ENCODE assay signal across 9 cellular contexts in the genomic region with DNA sequence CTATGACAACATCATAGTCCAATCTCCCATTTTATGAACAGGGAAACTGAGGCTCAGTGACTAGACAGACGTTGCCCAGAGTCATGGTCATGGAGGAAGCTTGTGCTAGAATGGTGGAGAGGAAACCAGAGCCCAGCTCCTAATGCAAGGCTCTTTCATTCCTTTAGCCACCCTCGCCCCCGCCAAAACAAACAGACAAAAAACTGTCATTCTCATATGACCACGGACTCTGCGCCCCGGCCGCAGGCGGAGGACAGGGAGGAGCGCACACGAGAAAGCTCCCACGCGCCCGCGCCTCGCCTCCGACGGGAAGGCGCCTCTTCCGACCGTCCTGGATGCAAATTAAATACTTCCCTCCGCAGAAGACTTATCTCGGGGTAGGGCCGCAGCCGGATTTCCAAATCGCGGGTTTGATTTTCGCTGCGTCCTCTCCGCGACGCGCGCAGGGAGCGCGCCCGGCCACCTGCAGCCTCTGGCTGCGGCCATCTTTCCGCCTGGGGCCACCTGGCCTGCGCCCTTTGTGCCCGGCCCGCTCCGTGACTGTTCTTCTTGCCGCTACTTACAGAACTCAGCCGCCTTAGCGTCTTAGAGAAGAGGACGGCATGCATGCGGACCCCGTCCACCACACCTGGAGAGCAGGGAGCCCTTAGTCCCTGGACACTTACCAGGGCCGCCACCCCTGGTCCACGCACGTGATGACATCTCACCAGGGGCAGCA. TPM values are rescaled to one million over a fixed set of nuclear protein-coding genes. Genes with fewer than 3 reads are reported as not detected.
A peak's percentile ranks its signal among the peaks of the same experiment; 100 is the strongest.
DNase-seq lines count a peak whose midpoint lies in the region; ATAC-seq, FAIRE-seq and TF ChIP-seq lines count a peak whose summit lies in the region.
"Had no signal": no experiment of that assay in that cellular context is flagged by ENCODE, and none has a peak within 500 bp of the region (broad histone marks: within the 10 kb centered on the region; RNA-seq: fewer than 3 reads in every experiment).

No MANE protein-coding gene starts in this region.

- peak overlapping the region; percentile 83 for H3K4me3 Mint-ChIP-seq in activated CD8-positive, alpha-beta T cell treated with anti-CD3 and anti-CD28 coated beads, Interleukin-2, amount 10 ng/mL, durations not matched to agents 7 days and 5 days

- peaks cover 18% of the 10 kb centered on the region for H3K36me3 Mint-ChIP-seq in activated CD8-positive, alpha-beta T cell treated with anti-CD3 and anti-CD28 coated beads, Interleukin-2, amount 10 ng/mL, durations not matched to agents 7 days and 5 days (ENCODE audit: low read depth)

- H3K27me3 Mint-ChIP-seq in activated CD8-positive, alpha-beta T cell treated with anti-CD3 and anti-CD28 coated beads, Interleukin-2, amount 10 ng/mL, durations not matched to agents 7 days and 5 days (ENCODE audit: low read depth): no peaks in the 10 kb centered on the region

- H3K27ac Mint-ChIP-seq in activated CD8-positive, alpha-beta T cell treated with anti-CD3 and anti-CD28 coated beads, Interleukin-2, amount 10 ng/mL, durations not matched to agents 7 days and 5 days: peak overlapping the region; percentile 73

- H3K4me2 ChIP-seq in endothelial cell of umbilical vein (ENCODE audit: insufficient read depth, low read length): peak overlapping the region; percentile 62

- DNase-seq in HAP-1 (ENCODE audit: low spot score in 2 of 2) (peak in 1 of 2 experiments; percentile 51), NCI-H1092 treated with DMSO at 0.1 percent for 48 hours (lab: John Stamatoyannopoulos, UW) (peak; percentile 78), endothelial cell of umbilical vein (ENCODE audit: low read depth, low spot score) (no peak), thoracic aorta (ENCODE audit: low spot score) (peak; percentile 38)
- peak; percentile 53 for DNase-seq in activated CD8-positive, alpha-beta T cell treated with anti-CD3 and anti-CD28 coated beads, Interleukin-2, amount 10 ng/mL, durations not matched to agents 7 days and 5 days
- DNase-seq in NK-92 treated with Interleukin-12 subunit alpha and Interleukin-12 subunit beta, amount 100 ng/mL, for 24 hours (lab: John Stamatoyannopoulos, UW): no peak

- TF ChIP-seq POLR2A in endothelial cell of umbilical vein (IDR thresholded peaks at IDR 0.05; ENCODE audit: low read depth, low read length): no peak

- CTCF ChIA-PET in activated CD8-positive, alpha-beta T cell treated with anti-CD3 and anti-CD28 coated beads, Interleukin-2, amount 10 ng/mL, durations not matched to agents 7 days and 5 days (lab: Charles Lee): no interaction called here
- CTCF ChIA-PET in endothelial cell of umbilical vein (lab: Charles Lee): interaction anchor here (0.7 to 3.8 kb wide), 4 partner anchors 15 to 107 kb away, joined by 3 to 13 read pairs (median 4); no protein-coding TSS in a partner anchor

- peak overlapping the region; percentile 14 for H3K27ac ChIP-seq in endothelial cell of umbilical vein (ENCODE audit: insufficient read depth, low read depth, low read length)
- H3K27ac ChIP-seq in muscle layer of colon (ENCODE audit: low read depth, low read length): peak overlapping the region; percentile 55
- H3K27ac ChIP-seq in thoracic aorta: peak overlapping the region; percentile 89

- no peaks in the 10 kb centered on the region for H3K9me3 ChIP-seq in HAP-1
- H3K9me3 ChIP-seq in endothelial cell of umbilical vein (replicated peaks; ENCODE audit: control insufficient read depth, insufficient read depth, low read length): no peaks in the 10 kb centered on the region
- H3K9me3 ChIP-seq in muscle layer of colon (ENCODE audit: low read length): no peaks in the 10 kb centered on the region
- no peaks in the 10 kb centered on the region for H3K9me3 ChIP-seq in thoracic aorta

- peak; percentile 66 for FAIRE-seq in endothelial cell of umbilical vein (lab: Jason Lieb, UNC)
- FAIRE-seq: frontal cortex had no signal

- no peak for TF ChIP-seq CTCF in GM12875 (IDR thresholded peaks at IDR 0.05; ENCODE audit: borderline replicate concordance, insufficient read depth, low read depth, low read length)
- no peak for TF ChIP-seq CTCF in endothelial cell of umbilical vein (IDR thresholded peaks at IDR 0.05; ENCODE audit: extremely low read depth in 1 of 2, insufficient read depth in 1 of 2, low read depth in 1 of 2, low read length in 2 of 2)
- TF ChIP-seq CTCF in thoracic aorta (IDR thresholded peaks at IDR 0.05): peak; percentile 3

- peak; percentile 19 for ATAC-seq in activated CD8-positive, alpha-beta T cell treated with anti-CD3 and anti-CD28 coated beads, Interleukin-2, amount 10 ng/mL, durations not matched to agents 7 days and 5 days
- ATAC-seq in thoracic aorta (ENCODE audit: insufficient number of reproducible peaks, low FRiP score, low read depth): no peak

- H3K9ac ChIP-seq in endothelial cell of umbilical vein (replicated peaks; ENCODE audit: extremely low read depth, insufficient read depth, low read length) (peak overlapping the region; percentile 31), muscle layer of colon (ENCODE audit: low read length) (peak overlapping the region; percentile 21)

- peaks cover 37% of the 10 kb centered on the region for H3K79me2 ChIP-seq in endothelial cell of umbilical vein (ENCODE audit: control insufficient read depth, insufficient read depth, low read length)

- intact Hi-C loops in endothelial cell of umbilical vein (cut with micrococcal nuclease): loop anchor here (1.0 to 2.0 kb wide), 3 partner anchors 40 to 91 kb away; no protein-coding TSS in a partner anchor

- H3K9me1 ChIP-seq in endothelial cell of umbilical vein (replicated peaks; ENCODE audit: control insufficient read depth, extremely low read depth, insufficient read depth, low read length): no peaks in the 10 kb centered on the region

- dilution Hi-C loops in endothelial cell of umbilical vein (cut with MboI; ENCODE audit: extremely low pct_ligation_motif_present, low sequenced_read_pairs): no loop called here

- TSS peak; percentile 55 for BruUV-seq in endothelial cell of umbilical vein (replicated peaks; lab: Mats Ljungman, UMichigan)

- in situ Hi-C loops in HAP-1 (cut with MboI; ENCODE audit: low sequenced_read_pairs): no loop called here

- POLR2A ChIA-PET in activated CD8-positive, alpha-beta T cell treated with anti-CD3 and anti-CD28 coated beads, Interleukin-2, amount 10 ng/mL, durations not matched to agents 7 days and 5 days (lab: Charles Lee): interaction anchor here (0.9 kb wide), 1 partner anchor 90 kb away, joined by 3 read pairs; no protein-coding TSS in a partner anchor
- POLR2A ChIA-PET in endothelial cell of umbilical vein (lab: Charles Lee): interaction anchor here (0.6 kb wide), 1 partner anchor 40 kb away, joined by 7 read pairs; no protein-coding TSS in a partner anchor

- no peaks in the 10 kb centered on the region for H3K9me3 Mint-ChIP-seq in activated CD8-positive, alpha-beta T cell treated with anti-CD3 and anti-CD28 coated beads, Interleukin-2, amount 10 ng/mL, durations not matched to agents 7 days and 5 days (ENCODE audit: insufficient read depth)

- H3K4me3 ChIP-seq in GM12875 (ENCODE audit: low read depth, low read length): peak overlapping the region; percentile 96
- H3K4me3 ChIP-seq in HAP-1: peak overlapping the region; percentile 36
- peak overlapping the region; percentile 5 to 81 (median 41) for H3K4me3 ChIP-seq in endothelial cell of umbilical vein (replicated peaks in 1 of 3; ENCODE audit: insufficient read depth in 1 of 3, low read depth in 1 of 3, low read length in 3 of 3)
- H3K4me3 ChIP-seq in muscle layer of colon (ENCODE audit: low read depth in 1 of 2, low read length in 2 of 2): peak overlapping the region; percentile 45 to 92
- H3K4me3 ChIP-seq in thoracic aorta: peak overlapping the region; percentile 71

- H3K36me3 ChIP-seq in HAP-1 (replicated peaks): peaks cover 4% of the 10 kb centered on the region; the same call in 1 of the 2 replicates
- no peaks in the 10 kb centered on the region for H3K36me3 ChIP-seq in endothelial cell of umbilical vein (ENCODE audit: control insufficient read depth in 2 of 2, extremely low read depth in 1 of 2, insufficient read depth in 2 of 2, low read length in 2 of 2)
- no peaks in the 10 kb centered on the region for H3K36me3 ChIP-seq in muscle layer of colon (ENCODE audit: insufficient read depth, low read length)
- H3K36me3 ChIP-seq in thoracic aorta: no peaks in the 10 kb centered on the region

- H3K27me3 ChIP-seq in HAP-1 (ENCODE audit: low read depth): no peaks in the 10 kb centered on the region
- no peaks in the 10 kb centered on the region for H3K27me3 ChIP-seq in endothelial cell of umbilical vein (ENCODE audit: control insufficient read depth in 2 of 2, insufficient read depth in 2 of 2, low read length in 2 of 2)
- no peaks in the 10 kb centered on the region for H3K27me3 ChIP-seq in muscle layer of colon (ENCODE audit: control insufficient read depth in 1 of 2, insufficient read depth in 2 of 2, low read length in 2 of 2)
- no peaks in the 10 kb centered on the region for H3K27me3 ChIP-seq in thoracic aorta (replicated peaks; ENCODE audit: insufficient read depth)

- H4K20me1 ChIP-seq in endothelial cell of umbilical vein (replicated peaks; ENCODE audit: control insufficient read depth, extremely low read depth, insufficient read depth, low read length): no peaks in the 10 kb centered on the region

- peaks cover 34% of the 10 kb centered on the region for H3K4me1 Mint-ChIP-seq in activated CD8-positive, alpha-beta T cell treated with anti-CD3 and anti-CD28 coated beads, Interleukin-2, amount 10 ng/mL, durations not matched to agents 7 days and 5 days (ENCODE audit: low read depth)

- H3K4me1 ChIP-seq in HAP-1: peaks cover 13% of the 10 kb centered on the region; the same call in 1 of the 2 replicates
- peaks cover 28% of the 10 kb centered on the region for H3K4me1 ChIP-seq in endothelial cell of umbilical vein (ENCODE audit: control insufficient read depth, extremely low read depth, insufficient read depth, low read length)
- peaks cover 15% of the 10 kb centered on the region for H3K4me1 ChIP-seq in muscle layer of colon (ENCODE audit: insufficient read depth, low read length)
- H3K4me1 ChIP-seq in thoracic aorta (ENCODE audit: control insufficient read depth in 1 of 2, low read depth in 2 of 2): peaks cover 17 to 51% of the 10 kb centered on the region in 2 donors

- peak overlapping the region; percentile 80 for H2AFZ ChIP-seq in endothelial cell of umbilical vein (ENCODE audit: low read depth, low read length)

RNA-seq across cellular contexts. Expression of gene ATP13A3, which starts 0.6 kb away (rescaled TPM):
- 10 to 100 TPM; 63.9 to 66.8 TPM for total RNA-seq in activated CD8-positive, alpha-beta T cell treated with anti-CD3 and anti-CD28 coated beads, Interleukin-2, amount 10 ng/mL, durations not matched to agents 7 days and 5 days
- total RNA-seq in endothelial cell of umbilical vein (56.8 and 59.0 TPM in 2 replicates), thoracic aorta (100 to 1,000 TPM; 188 to 361 TPM)
- 10.4 and 12.0 TPM in 2 replicates for polyA plus RNA-seq in endothelial cell of umbilical vein
- 14.0 and 14.8 TPM in 2 replicates for polyA plus RNA-seq in endothelial cell of umbilical vein (2011; cell fraction: cytosol; rRNA removed)
- 31.6 and 47.8 TPM in 2 replicates for polyA plus RNA-seq in endothelial cell of umbilical vein (2011; cell fraction: nucleus; rRNA removed)
- polyA plus RNA-seq in endothelial cell of umbilical vein (2012): 23.3 and 38.7 TPM in 2 replicates
- polyA minus RNA-seq in endothelial cell of umbilical vein: 47.0 and 56.5 TPM in 2 replicates
- polyA minus RNA-seq in endothelial cell of umbilical vein (2011; cell fraction: cytosol; rRNA and poly(A)+ RNA removed): 84.8 TPM
- polyA minus RNA-seq in endothelial cell of umbilical vein (2011; cell fraction: nucleus; rRNA and poly(A)+ RNA removed): 70.9 and 131 TPM in 2 replicates

Comparison
In these comparisons a context has a peak if more than half of its experiments do, and no peak if none do; other contexts are left out.
1. H3K4me3 ChIP-seq: peak in every context shown above with its lines; median percentile 96 in GM12875; 71 in thoracic aorta; 68 in muscle layer of colon; 41 in endothelial cell of umbilical vein; 36 in HAP-1.
2. DNase-seq: peak in NCI-H1092 treated with DMSO at 0.1 percent for 48 hours (single experiment), activated CD8-positive, alpha-beta T cell treated with anti-CD3 and anti-CD28 coated beads, Interleukin-2, amount 10 ng/mL, durations not matched to agents 7 days and 5 days (single experiment) and thoracic aorta (single experiment); none in endothelial cell of umbilical vein (single experiment) and NK-92 treated with Interleukin-12 subunit alpha and Interleukin-12 subunit beta, amount 100 ng/mL, for 24 hours (single experiment).
3. H3K27ac ChIP-seq: peak in every context shown above with its lines; median percentile 89 in thoracic aorta; 55 in muscle layer of colon; 14 in endothelial cell of umbilical vein.